Comparison of ENCODE assay signal across 8 cellular contexts in genomic region chr5:175534070-175534932, GRCh38. TPM values are rescaled to one million over a fixed set of nuclear protein-coding genes. Genes with fewer than 3 reads are reported as not detected.
DNase-seq lines count a peak whose midpoint lies in the region; ATAC-seq, FAIRE-seq and TF ChIP-seq lines count a peak whose summit lies in the region.

No MANE protein-coding gene starts in this region.

- peaks cover 6 to 30% (median 14%) of the 10 kb centered on the region in 10 experiments; a peak in 19 of 20 replicates for H3K4me1 ChIP-seq in BLaER1 treated with 17β-estradiol and CSF1 and Interleukin-3, amounts not matched to agents 10 nM and 100 nM
- no peaks in the 10 kb centered on the region for H3K4me1 ChIP-seq in HepG2 (ENCODE audit: insufficient read depth, low read length)

- no peaks in the 10 kb centered on the region for H3K9me3 ChIP-seq in BLaER1 treated with 17β-estradiol and CSF1 and Interleukin-3, amounts not matched to agents 10 nM and 100 nM (replicated peaks in 1 of 11)
- no peaks in the 10 kb centered on the region for H3K9me3 ChIP-seq in HepG2 (ENCODE audit: low read length)

- no peak overlapping the region; a peak in 1 of 22 replicates for H3K9ac ChIP-seq in BLaER1 treated with 17β-estradiol and CSF1 and Interleukin-3, amounts not matched to agents 10 nM and 100 nM
- no peak overlapping the region for H3K9ac ChIP-seq in HepG2 (ENCODE audit: insufficient read depth, low read depth, low read length)

- WGBS in HepG2 (ENCODE audit: low lambda C conversion rate), result 92% methylated on average over 16 of the region's 32 CpGs

- H3K4me3 Mint-ChIP-seq in activated CD4-positive, alpha-beta T cell treated with anti-CD3 and anti-CD28 coated beads, Interleukin-2, amount 10 ng/mL, durations not matched to agents 24 days and 14 days, result peak overlapping the region; percentile 78

- peaks cover 6 to 34% (median 22%) of the 10 kb centered on the region in 11 experiments; a peak in 19 of 22 replicates for H3K36me3 ChIP-seq in BLaER1 treated with 17β-estradiol and CSF1 and Interleukin-3, amounts not matched to agents 10 nM and 100 nM
- H3K36me3 ChIP-seq in HepG2 (replicated peaks in 1 of 2; ENCODE audit: control insufficient read depth in 1 of 2, insufficient read depth in 2 of 2, low read length in 2 of 2), result peaks cover 0 to 7% of the 10 kb centered on the region in 2 experiments; a peak in 1 of 5 replicates

- peaks cover 50% of the 10 kb centered on the region for H3K4me1 Mint-ChIP-seq in activated CD4-positive, alpha-beta T cell treated with anti-CD3 and anti-CD28 coated beads, Interleukin-2, amount 10 ng/mL, durations not matched to agents 24 days and 14 days

- POLR2A ChIA-PET in HepG2 (lab: Yijun Ruan, JAX), result no interaction called here

- in situ Hi-C loops in HepG2 (cut with HindIII; ENCODE audit: extremely low pct_ligation_motif_present, low pct_unique_long_range_greater_than_20kb), result loop anchor here (25.0 kb wide), 1 partner anchor 353 kb away; no protein-coding TSS in a partner anchor

- no peaks in the 10 kb centered on the region for H3K27me3 ChIP-seq in BLaER1 treated with 17β-estradiol and CSF1 and Interleukin-3, amounts not matched to agents 10 nM and 100 nM
- H3K27me3 ChIP-seq in HepG2 (ENCODE audit: control insufficient read depth in 1 of 2, insufficient read depth in 2 of 2, low read length in 2 of 2), result no peaks in the 10 kb centered on the region

- H3K27me3 Mint-ChIP-seq in activated CD4-positive, alpha-beta T cell treated with anti-CD3 and anti-CD28 coated beads, Interleukin-2, amount 10 ng/mL, durations not matched to agents 24 days and 14 days, result no peaks in the 10 kb centered on the region

- H3K36me3 Mint-ChIP-seq in activated CD4-positive, alpha-beta T cell treated with anti-CD3 and anti-CD28 coated beads, Interleukin-2, amount 10 ng/mL, durations not matched to agents 24 days and 14 days (ENCODE audit: low read depth), result peaks cover 34% of the 10 kb centered on the region

- no peak for FAIRE-seq in HepG2 (lab: Jason Lieb, UNC)

- no TSS peak for BruUV-seq in HepG2 (replicated peaks; lab: Mats Ljungman, UMichigan)

- DNase-seq in NCI-H524 treated with DMSO at 0.1 percent for 48 hours (lab: John Stamatoyannopoulos, UW) (peak; percentile 49), HepG2 (ENCODE audit: low spot score) (no peak)
- DNase-seq in activated CD4-positive, alpha-beta T cell treated with anti-CD3 and anti-CD28 coated beads, Interleukin-2, amount 10 ng/mL, durations not matched to agents 24 days and 14 days, result peak; percentile 96
- peak; percentile 79 to 80 for DNase-seq in stimulated activated CD4-positive, alpha-beta T cell treated with anti-CD3 and anti-CD28 coated beads, Interleukin-4, amount 100 ng/mL, for 48 hours (ENCODE audit: low read depth in 2 of 2)

- peak overlapping the region; percentile 58 to 87 (median 70) for H3K4me2 ChIP-seq in BLaER1 treated with 17β-estradiol and CSF1 and Interleukin-3, amounts not matched to agents 10 nM and 100 nM
- no peak overlapping the region for H3K4me2 ChIP-seq in HepG2 (ENCODE audit: low read depth, low read length)

- TF ChIP-seq RAD21 in HepG2 (CRISPR knock-in tag; IDR thresholded peaks at IDR 0.05), result peak; percentile 68

- no peak overlapping the region for H3K4me3 ChIP-seq in BLaER1 treated with 17β-estradiol and CSF1 and Interleukin-3, amounts not matched to agents 10 nM and 100 nM
- no peak overlapping the region for H3K4me3 ChIP-seq in HepG2 (replicated peaks in 1 of 3; ENCODE audit: insufficient read depth in 1 of 3, low read depth in 2 of 3, low read length in 3 of 3)

- no peak for TF ChIP-seq EP300 in HepG2 (IDR thresholded peaks at IDR 0.05; ENCODE audit: low read depth in 2 of 2, low read length in 2 of 2)
- no peak for TF ChIP-seq EP300 in HepG2 (CRISPR knock-in tag; IDR thresholded peaks at IDR 0.05; ENCODE audit: borderline replicate concordance)

- peak; percentile 82 for ATAC-seq in GM19328 (IDR thresholded peaks at IDR 0.05; ENCODE audit: unreplicated experiment)
- ATAC-seq in HG03439 (IDR thresholded peaks at IDR 0.05; ENCODE audit: unreplicated experiment), result peak; percentile 90
- ATAC-seq in HepG2, result peak; percentile 51

- intact Hi-C loops in activated CD4-positive, alpha-beta T cell treated with anti-CD3 and anti-CD28 coated beads, Interleukin-2, amount 10 ng/mL, durations not matched to agents 24 days and 14 days (cut with micrococcal nuclease), result loop anchor here (1.0 to 5.0 kb wide), 6 partner anchors 34 to 368 kb away; partner anchors contain the start of gene HRH2
- intact Hi-C loops in HepG2 (cut with micrococcal nuclease; ENCODE audit: unreplicated experiment), result no loop called here

- H4K20me1 ChIP-seq in BLaER1 treated with 17β-estradiol and CSF1 and Interleukin-3, amounts not matched to agents 10 nM and 100 nM, result no peaks in the 10 kb centered on the region
- peaks cover 5% of the 10 kb centered on the region; the same call in 1 of the 2 replicates for H4K20me1 ChIP-seq in HepG2 (ENCODE audit: insufficient read depth, low read length)

- TF ChIP-seq CTCF in HepG2 (CRISPR knock-in tag; IDR thresholded peaks at IDR 0.05), result no peak

- H2AFZ ChIP-seq in HepG2 (ENCODE audit: low read length), result no peak overlapping the region

- CTCF ChIA-PET in HepG2 (lab: Yijun Ruan, JAX; ENCODE audit: low intra/inter-chr PET ratio, low total read pairs), result no interaction called here

- peak overlapping the region; percentile 73 for H3K27ac Mint-ChIP-seq in activated CD4-positive, alpha-beta T cell treated with anti-CD3 and anti-CD28 coated beads, Interleukin-2, amount 10 ng/mL, durations not matched to agents 24 days and 14 days

- H3K9me3 Mint-ChIP-seq in activated CD4-positive, alpha-beta T cell treated with anti-CD3 and anti-CD28 coated beads, Interleukin-2, amount 10 ng/mL, durations not matched to agents 24 days and 14 days, result no peaks in the 10 kb centered on the region

- H3K27ac ChIP-seq in BLaER1 treated with 17β-estradiol and CSF1 and Interleukin-3, amounts not matched to agents 10 nM and 100 nM, result peak overlapping the region in 5 of 11 experiments; percentile 10 to 22 (median 20); a peak in 2 of 22 replicates
- H3K27ac ChIP-seq in cingulate gyrus (ENCODE audit: low read depth, low read length), result peak overlapping the region; percentile 19
- H3K27ac ChIP-seq in HepG2 (ENCODE audit: extremely low read length, insufficient read depth, low read length), result no peak overlapping the region

- TF ChIP-seq POLR2A in HepG2 (IDR thresholded peaks at IDR 0.05; ENCODE audit: insufficient read depth in 1 of 2, low read depth in 2 of 2, low read length in 2 of 2), result no peak

- H3K79me2 ChIP-seq in HepG2 (ENCODE audit: insufficient read depth, low read length), result no peaks in the 10 kb centered on the region

TF ChIP-seq in HepG2, 621 proteins besides CTCF, POLR2A, EP300 and RAD21:
- TF ChIP-seq AGO2 (optimal IDR thresholded peaks at IDR 0.05; ENCODE audit: low read depth, low read length) (peak; percentile 52), RBM22 (optimal IDR thresholded peaks at IDR 0.05; ENCODE audit: low read length) (peak; percentile 12), SMAD1 (CRISPR knock-in tag; IDR thresholded peaks at IDR 0.05; ENCODE audit: borderline replicate concordance, low read depth) (no peak), XRCC5 (optimal IDR thresholded peaks at IDR 0.05; ENCODE audit: low read length) (no peak)
- TF ChIP-seq, protein P1, sequence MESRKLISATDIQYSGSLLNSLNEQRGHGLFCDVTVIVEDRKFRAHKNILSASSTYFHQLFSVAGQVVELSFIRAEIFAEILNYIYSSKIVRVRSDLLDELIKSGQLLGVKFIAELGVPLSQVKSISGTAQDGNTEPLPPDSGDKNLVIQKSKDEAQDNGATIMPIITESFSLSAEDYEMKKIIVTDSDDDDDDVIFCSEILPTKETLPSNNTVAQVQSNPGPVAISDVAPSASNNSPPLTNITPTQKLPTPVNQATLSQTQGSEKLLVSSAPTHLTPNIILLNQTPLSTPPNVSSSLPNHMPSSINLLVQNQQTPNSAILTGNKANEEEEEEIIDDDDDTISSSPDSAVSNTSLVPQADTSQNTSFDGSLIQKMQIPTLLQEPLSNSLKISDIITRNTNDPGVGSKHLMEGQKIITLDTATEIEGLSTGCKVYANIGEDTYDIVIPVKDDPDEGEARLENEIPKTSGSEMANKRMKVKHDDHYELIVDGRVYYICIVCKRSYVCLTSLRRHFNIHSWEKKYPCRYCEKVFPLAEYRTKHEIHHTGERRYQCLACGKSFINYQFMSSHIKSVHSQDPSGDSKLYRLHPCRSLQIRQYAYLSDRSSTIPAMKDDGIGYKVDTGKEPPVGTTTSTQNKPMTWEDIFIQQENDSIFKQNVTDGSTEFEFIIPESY (CRISPR knock-in tag; IDR thresholded peaks at IDR 0.05), result peak; percentile 16; the same call in 1 of the 2 replicates

RNA-seq across cellular contexts. Expression of gene SFXN1, which starts 55.9 kb away (rescaled TPM):
- total RNA-seq in activated CD4-positive, alpha-beta T cell treated with anti-CD3 and anti-CD28 coated beads, Interleukin-2, amount 10 ng/mL, durations not matched to agents 24 days and 14 days, result 390 and 404 TPM in 2 replicates
- 122 and 171 TPM in 2 replicates for total RNA-seq in HepG2 (2016; rRNA removed; fragmentation: Illumina TruSeq; extraction: Trizol)
- 25.6 and 31.9 TPM in 2 replicates for total RNA-seq in HepG2 (2016; cell fraction: cytosol; rRNA removed; fragmentation: Illumina TruSeq; extraction: Trizol; ENCODE audit: low read depth)
- total RNA-seq in HepG2 (2016; cell fraction: insoluble cytoplasmic fraction; rRNA removed; fragmentation: Illumina TruSeq; extraction: Trizol), result 115 and 180 TPM in 2 replicates
- 61.2 and 64.1 TPM in 2 replicates for total RNA-seq in HepG2 (2016; cell fraction: membrane; rRNA removed; fragmentation: Illumina TruSeq; extraction: Trizol)
- total RNA-seq in HepG2 (2016; cell fraction: nucleus; rRNA removed; fragmentation: Illumina TruSeq; extraction: Trizol), result 61.7 and 62.4 TPM in 2 replicates
- polyA plus RNA-seq in HepG2 (2011; rRNA removed), result 130 and 135 TPM in 2 replicates
- 114 and 150 TPM in 2 replicates for polyA plus RNA-seq in HepG2 (2011; cell fraction: cytosol; rRNA removed)
- polyA plus RNA-seq in HepG2 (2011; cell fraction: nucleus; rRNA removed), result 85.0 and 100 TPM in 2 replicates
- 117 and 127 TPM in 2 replicates for polyA plus RNA-seq in HepG2 (2012)
- polyA plus RNA-seq in HepG2 (2016; cell fraction: cytosol; fragmentation: Illumina TruSeq; extraction: Trizol; ENCODE audit: low read depth), result 16.6 and 20.5 TPM in 2 replicates
- 111 and 120 TPM in 2 replicates for polyA plus RNA-seq in HepG2 (2016; cell fraction: insoluble cytoplasmic fraction; fragmentation: Illumina TruSeq; extraction: Trizol; ENCODE audit: low read depth)
- polyA plus RNA-seq in HepG2 (2016; cell fraction: membrane; fragmentation: Illumina TruSeq; extraction: Trizol; ENCODE audit: low read depth), result 26.8 and 27.4 TPM in 2 replicates
- polyA plus RNA-seq in HepG2 (2016; cell fraction: nucleus; fragmentation: Illumina TruSeq; extraction: Trizol; ENCODE audit: insufficient read depth, low read depth), result 57.1 and 59.3 TPM in 2 replicates
- 225 and 261 TPM in 2 replicates for polyA minus RNA-seq in HepG2 (2011; rRNA and poly(A)+ RNA removed; ENCODE audit: low replicate concordance)
- 93.0 and 118 TPM in 2 replicates for polyA minus RNA-seq in HepG2 (2011; cell fraction: cytosol; rRNA and poly(A)+ RNA removed)
- polyA minus RNA-seq in HepG2 (2011; cell fraction: nucleus; rRNA and poly(A)+ RNA removed), result 119 and 123 TPM in 2 replicates
